21 cellular contexts compared by ENCODE assay signal in the genomic region with DNA sequence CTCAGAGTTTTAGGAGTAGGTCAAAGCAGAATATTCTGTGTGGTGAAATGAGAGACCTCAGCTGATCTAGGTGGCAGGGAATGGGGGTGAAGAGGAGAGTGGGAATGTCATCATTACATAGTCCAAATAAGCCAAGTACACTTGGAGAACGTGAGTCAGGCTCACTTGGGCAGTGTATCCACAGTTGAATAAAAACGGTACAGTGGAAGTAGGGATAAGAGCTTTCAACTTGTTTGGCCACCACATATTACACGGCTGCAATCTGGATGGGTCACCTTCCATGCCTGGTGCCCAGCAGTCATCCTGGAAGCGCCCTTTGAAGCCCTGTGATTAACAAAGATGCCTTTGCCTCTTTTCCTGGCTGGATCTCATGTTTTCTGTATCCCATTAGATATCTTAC.
"Had no signal": no experiment of that assay in that cellular context is flagged by ENCODE, and none has a peak within 500 bp of the region (broad histone marks: within the 10 kb centered on the region; RNA-seq: fewer than 3 reads in every experiment).

No MANE protein-coding gene starts in this region.

- H3K27me3 Mint-ChIP-seq: activated B cell treated with CpG ODN at 0.5 μM for 24 hours; activated CD4-positive, alpha-beta memory T cell treated with anti-CD3 and anti-CD28 coated beads, Interleukin-2, amount 10 ng/mL, durations not matched to agents 7 days and 5 days had no signal

- H3K4me1 ChIP-seq: breast epithelium, parathyroid adenoma had no signal

- H3K36me3 ChIP-seq: breast epithelium had no signal

- H3K27me3 ChIP-seq: breast epithelium, spleen, thyroid gland had no signal

- DNase-seq: activated B cell treated with CpG ODN at 0.5 μM for 24 hours; activated CD4-positive, alpha-beta memory T cell treated with anti-CD3 and anti-CD28 coated beads, Interleukin-2, amount 10 ng/mL, durations not matched to agents 7 days and 5 days; activated CD4-positive, alpha-beta T cell treated with anti-CD3 and anti-CD28 coated beads for 4 hours; activated naive CD4-positive, alpha-beta T cell treated with Interleukin-2 at 50 U/mL for 16 hours; activated T-cell treated with anti-CD3 and anti-CD28 coated beads, Interleukin-2, amount 50 U/mL, for 1 hour; anterior cingulate cortex; cerebellar nuclear complex; effector CD4-positive, alpha-beta T cell; hippocampal formation; islet precursor cell; left colon; lower lobe of right lung; natural killer cell; spleen; stimulated activated naive CD4-positive, alpha-beta T cell; thyroid gland had no signal

- H3K4me3 ChIP-seq: breast epithelium, lower lobe of right lung, spleen, thyroid gland had no signal

- H3K27ac Mint-ChIP-seq: activated B cell treated with CpG ODN at 0.5 μM for 24 hours; activated CD4-positive, alpha-beta memory T cell treated with anti-CD3 and anti-CD28 coated beads, Interleukin-2, amount 10 ng/mL, durations not matched to agents 7 days and 5 days; activated T-helper 2 cell treated with anti-CD3 and anti-CD28 coated beads, Interferon-gamma antibody, Interleukin-2, Interleukin-4, amounts not matched to agents 10 μg/mL and 5 μg/mL and 100 μg/mL, durations not matched to agents 14 hours and 24 hours and 36 hours; natural killer cell had no signal

- ATAC-seq: esophagus mucosa, left colon, natural killer cell, sciatic nerve had no signal

- H3K4me1 Mint-ChIP-seq: activated B cell treated with CpG ODN at 0.5 μM for 24 hours; activated CD4-positive, alpha-beta memory T cell treated with anti-CD3 and anti-CD28 coated beads, Interleukin-2, amount 10 ng/mL, durations not matched to agents 7 days and 5 days had no signal

- H3K9me3 Mint-ChIP-seq: activated B cell treated with CpG ODN at 0.5 μM for 24 hours; activated CD4-positive, alpha-beta memory T cell treated with anti-CD3 and anti-CD28 coated beads, Interleukin-2, amount 10 ng/mL, durations not matched to agents 7 days and 5 days; activated T-helper 2 cell treated with anti-CD3 and anti-CD28 coated beads, Interferon-gamma antibody, Interleukin-2, Interleukin-4, amounts not matched to agents 10 μg/mL and 5 μg/mL and 100 μg/mL, durations not matched to agents 14 hours and 24 hours and 36 hours; natural killer cell had no signal

- H3K27ac ChIP-seq: breast epithelium, lower lobe of right lung, parathyroid adenoma, spleen, thyroid gland had no signal

- H3K4me3 Mint-ChIP-seq: activated B cell treated with CpG ODN at 0.5 μM for 24 hours; activated CD4-positive, alpha-beta memory T cell treated with anti-CD3 and anti-CD28 coated beads, Interleukin-2, amount 10 ng/mL, durations not matched to agents 7 days and 5 days; natural killer cell had no signal

- H3K9me3 ChIP-seq: breast epithelium, lower lobe of right lung, spleen, thyroid gland had no signal
